13 cellular contexts compared by ENCODE assay signal in the genomic region with DNA sequence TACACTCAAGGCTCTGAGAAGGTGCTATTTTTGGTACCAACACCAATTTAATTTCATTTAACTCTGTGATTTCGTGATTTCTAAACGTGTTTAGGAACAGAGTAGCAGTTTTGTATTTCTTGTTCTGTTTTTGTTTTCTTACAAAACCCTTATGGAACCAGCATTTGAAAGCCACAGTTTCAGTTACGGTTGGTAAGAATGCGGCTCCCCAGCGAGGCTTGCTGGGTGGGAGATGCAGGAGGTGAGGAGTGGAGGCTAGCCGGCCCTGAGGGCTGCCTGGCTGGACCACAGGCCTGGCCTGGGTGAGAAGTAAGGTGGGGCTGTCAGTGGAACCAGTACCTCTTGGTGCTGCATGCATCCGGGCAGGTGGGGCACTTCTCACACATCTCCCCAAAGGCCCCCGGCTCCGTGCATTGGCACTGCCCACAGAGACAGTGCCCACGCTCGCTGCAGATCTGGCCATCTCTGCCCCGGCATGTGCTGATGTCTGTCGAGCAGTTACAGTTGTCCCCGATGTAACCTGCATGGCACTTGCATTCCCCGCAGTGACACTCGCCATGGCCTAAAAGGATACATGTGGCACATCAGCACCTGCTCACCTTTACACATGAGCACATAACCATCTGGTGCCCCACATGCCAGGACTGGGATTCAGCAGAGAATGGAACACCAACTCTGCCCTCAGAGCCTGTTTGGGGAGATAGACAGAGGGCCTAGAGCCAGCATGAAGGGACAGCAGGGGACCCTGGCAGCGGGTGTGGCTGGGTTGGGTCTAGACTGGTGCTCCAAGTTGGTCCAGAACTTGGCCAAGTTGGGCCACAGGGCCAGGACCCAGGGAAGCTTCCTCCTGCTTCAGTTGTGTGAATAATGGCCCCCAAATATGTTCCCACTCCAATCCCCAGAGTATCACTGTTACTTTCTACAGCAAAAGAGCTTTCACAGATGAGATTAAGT. TPM values are rescaled to one million over a fixed set of nuclear protein-coding genes. Genes with fewer than 3 reads are reported as not detected.
DNase-seq lines count a peak whose midpoint lies in the region; ATAC-seq and TF ChIP-seq lines count a peak whose summit lies in the region.
"Had no signal": no experiment of that assay in that cellular context is flagged by ENCODE, and none has a peak within 500 bp of the region (broad histone marks: within the 10 kb centered on the region; RNA-seq: fewer than 3 reads in every experiment).

No MANE protein-coding gene starts in this region.

- no peaks in the 10 kb centered on the region for H3K79me2 ChIP-seq in parathyroid adenoma

- H3K4me3 Mint-ChIP-seq in endodermal cell, result no peak overlapping the region
- H3K4me3 Mint-ChIP-seq: natural killer cell treated with Interleukin-12 subunit alpha and Interleukin-12 subunit beta and Interleukin-15 and Interleukin-18, amount 100 ng/mL, for 72 hours had no signal

- no peak overlapping the region for H2AFZ ChIP-seq in parathyroid adenoma

- DNase-seq in right atrium auricular region (ENCODE audit: low spot score), result no peak
- no peak for DNase-seq in cardiac septum (ENCODE audit: low spot score)
- no peak for DNase-seq in endodermal cell
- peak; percentile 38 to 64 for DNase-seq in aorta
- no peak for DNase-seq in activated gamma-delta T cell treated with Interleukin-2 at 50 U/mL for 16 hours
- DNase-seq in GM13976 (ENCODE audit: low spot score), result no peak
- DNase-seq: activated CD4-positive, CD25-positive, alpha-beta regulatory T cell treated with anti-CD3 and anti-CD28 coated beads, Interleukin-2, amount 50 U/mL, for 72 hours; activated T-cell treated with anti-CD3 and anti-CD28 coated beads, Interleukin-2, amount 50 U/mL, for 1 hour; left colon had no signal

- ATAC-seq in aorta (ENCODE audit: low FRiP score) (no peak), HG02588 (IDR thresholded peaks at IDR 0.05; ENCODE audit: unreplicated experiment) (no peak)
- ATAC-seq: left colon; natural killer cell treated with Interleukin-12 subunit alpha and Interleukin-12 subunit beta and Interleukin-15 and Interleukin-18, amount 100 ng/mL, for 72 hours had no signal

- H3K36me3 ChIP-seq in right atrium auricular region (peaks cover 5% of the 10 kb centered on the region), endodermal cell (ENCODE audit: control insufficient read depth, insufficient read depth, low read length) (peaks cover 92% of the 10 kb centered on the region), parathyroid adenoma (ENCODE audit: control insufficient read depth, insufficient read depth, low read length) (no peaks in the 10 kb centered on the region), aorta (ENCODE audit: control insufficient read depth in 1 of 2, insufficient read depth in 2 of 2, low read length in 1 of 2) (peaks cover 0 to 2% of the 10 kb centered on the region in 2 donors)

- H3K4me3 ChIP-seq in right atrium auricular region (no peak overlapping the region), endodermal cell (ENCODE audit: low read length) (no peak overlapping the region), parathyroid adenoma (ENCODE audit: low read depth, low read length) (no peak overlapping the region), aorta (ENCODE audit: low read length in 2 of 2) (no peak overlapping the region)

- no peaks in the 10 kb centered on the region for H3K27me3 ChIP-seq in right atrium auricular region
- H3K27me3 ChIP-seq in endodermal cell (ENCODE audit: control insufficient read depth, insufficient read depth, low read length, poor library complexity, severe bottlenecking), result no peaks in the 10 kb centered on the region
- H3K27me3 ChIP-seq in parathyroid adenoma (ENCODE audit: control insufficient read depth, insufficient read depth, low read length), result no peaks in the 10 kb centered on the region
- H3K27me3 ChIP-seq in aorta (ENCODE audit: control insufficient read depth in 1 of 2, insufficient read depth in 2 of 2, low read length in 1 of 2), result no peaks in the 10 kb centered on the region

- 92 to 93% methylated on average over 13 to 17 of the region's 17 CpGs for WGBS in endodermal cell (ENCODE audit: insufficient coverage in 1 of 2, insufficient read length in 1 of 2), 2 experiments
- 93 to 95% methylated on average over 17 of the region's 17 CpGs for whole genome bisulfite sequencing in aorta, 2 donors

- peaks cover 47% of the 10 kb centered on the region for H3K4me1 Mint-ChIP-seq in endodermal cell

- TF ChIP-seq CTCF in right atrium auricular region (IDR thresholded peaks at IDR 0.05) (no peak), endodermal cell (conservative IDR thresholded peaks at IDR 0.05) (no peak), parathyroid adenoma (IDR thresholded peaks at IDR 0.05) (no peak), GM13976 (IDR thresholded peaks at IDR 0.05; ENCODE audit: borderline replicate concordance, control extremely low read depth, extremely low read depth, insufficient read depth, missing control alignments) (no peak)

- H3K4me2 ChIP-seq in parathyroid adenoma (ENCODE audit: low read length), result no peak overlapping the region

- no peak overlapping the region for H3K9ac ChIP-seq in endodermal cell (ENCODE audit: extremely low read depth, low read length, poor library complexity, severe bottlenecking)
- no peak overlapping the region for H3K9ac ChIP-seq in parathyroid adenoma

- H3K4me1 ChIP-seq in right atrium auricular region (peaks cover 0 to 87% of the 10 kb centered on the region in 2 donors), endodermal cell (ENCODE audit: control insufficient read depth, insufficient read depth, low read length) (peaks cover 22% of the 10 kb centered on the region), parathyroid adenoma (peaks cover 66% of the 10 kb centered on the region), aorta (ENCODE audit: control insufficient read depth in 1 of 2, insufficient read depth in 2 of 2, low read length in 2 of 2) (peaks cover 0 to 2% of the 10 kb centered on the region in 2 donors)

- H3K36me3 Mint-ChIP-seq in endodermal cell (ENCODE audit: low read depth), result peaks cover 78% of the 10 kb centered on the region
- H3K36me3 Mint-ChIP-seq: natural killer cell treated with Interleukin-12 subunit alpha and Interleukin-12 subunit beta and Interleukin-15 and Interleukin-18, amount 100 ng/mL, for 72 hours had no signal

- in situ Hi-C loops in GM13976 (cut with MboI; ENCODE audit: low sequenced_read_pairs, unreplicated experiment), result loop anchor here (25.0 kb wide), 2 partner anchors 664 to 814 kb away; partner anchors contain the start of gene OSBPL11

- H3K9me3 ChIP-seq in right atrium auricular region (no peaks in the 10 kb centered on the region), endodermal cell (ENCODE audit: control insufficient read depth, low read length) (no peaks in the 10 kb centered on the region), parathyroid adenoma (ENCODE audit: control insufficient read depth, low read length) (no peaks in the 10 kb centered on the region), aorta (ENCODE audit: control insufficient read depth, low read length) (no peaks in the 10 kb centered on the region)

- peak overlapping the region; percentile 82 for H3K27ac Mint-ChIP-seq in endodermal cell
- H3K27ac Mint-ChIP-seq: natural killer cell treated with Interleukin-12 subunit alpha and Interleukin-12 subunit beta and Interleukin-15 and Interleukin-18, amount 100 ng/mL, for 72 hours had no signal

- H3K27me3 Mint-ChIP-seq in endodermal cell (ENCODE audit: insufficient read depth), result no peaks in the 10 kb centered on the region

- intact Hi-C loops in cardiac septum (cut with DNase I), result loop anchor here (5.0 kb wide), 2 partner anchors 39 to 114 kb away; partner anchors contain the start of gene ITGB5
- intact Hi-C loops in aorta (cut with DNase I), result loop anchor here in 1 of 2 donors (5.0 kb wide), 1 partner anchor 69 kb away; no protein-coding TSS in a partner anchor

- H3K27ac ChIP-seq in right atrium auricular region (peak overlapping the region; percentile 77 to 86), endodermal cell (ENCODE audit: low read depth, low read length) (no peak overlapping the region), parathyroid adenoma (peak overlapping the region; percentile 91), aorta (ENCODE audit: low read depth in 1 of 2, low read length in 2 of 2) (peak overlapping the region in 1 of 2 donors; percentile 35)
- H3K27ac ChIP-seq: HL-60 had no signal

- H3K9me3 Mint-ChIP-seq in endodermal cell, result no peaks in the 10 kb centered on the region
- H3K9me3 Mint-ChIP-seq: natural killer cell treated with Interleukin-12 subunit alpha and Interleukin-12 subunit beta and Interleukin-15 and Interleukin-18, amount 100 ng/mL, for 72 hours had no signal

RNA-seq across cellular contexts. Expression of gene UMPS, which starts 43.4 kb away (rescaled TPM):
- total RNA-seq in right atrium auricular region (10 to 100 TPM in 1 of 2 donors, 1 to 10 TPM in 1; 6.6 to 14.3 TPM), cardiac septum (13.5 TPM), endodermal cell (10 to 100 TPM; 53.9 to 60.8 TPM), aorta (10 to 100 TPM; 15.6 to 15.9 TPM)
- polyA plus RNA-seq in endodermal cell (2013, experiment 1 of 2), result 30.3 TPM
- polyA plus RNA-seq in endodermal cell (2013, experiment 2 of 2), result 25.0 TPM
- polyA plus RNA-seq in aorta, result 10 to 100 TPM in 1 of 2 donors, 1 to 10 TPM in 1; 5.3 to 16.6 TPM

Comparison
In these comparisons a context has a peak if more than half of its experiments do, and no peak if none do; other contexts are left out.
1. DNase-seq: peak in aorta (2 of 2); none in right atrium auricular region (single experiment), cardiac septum (single experiment), endodermal cell (single experiment), activated gamma-delta T cell treated with Interleukin-2 at 50 U/mL for 16 hours (single experiment) and GM13976 (single experiment).